Comparison of ENCODE assay signal across 20 cellular contexts in the genomic region with DNA sequence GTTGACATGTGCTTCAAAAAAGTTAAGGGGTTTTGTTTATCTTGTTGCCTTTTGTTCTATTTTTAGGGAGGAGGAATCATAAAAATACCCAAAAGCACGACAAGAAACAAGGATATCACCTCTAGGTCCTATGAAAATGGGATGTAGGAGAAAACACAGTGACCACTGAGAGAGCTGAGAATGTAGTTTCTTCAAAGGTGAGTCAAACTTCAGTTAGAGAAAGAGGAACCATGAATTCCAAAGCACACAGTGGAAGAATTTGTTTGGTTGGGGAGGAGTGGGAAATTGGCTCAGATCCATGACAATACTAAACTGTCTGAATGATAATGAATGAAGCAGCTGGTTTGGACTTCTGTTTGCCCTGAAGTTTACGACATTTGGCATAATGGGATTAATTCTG. TPM values are rescaled to one million over a fixed set of nuclear protein-coding genes. Genes with fewer than 3 reads are reported as not detected.
A peak's percentile ranks its signal among the peaks of the same experiment; 100 is the strongest.
DNase-seq lines count a peak whose midpoint lies in the region; ATAC-seq, FAIRE-seq and TF ChIP-seq lines count a peak whose summit lies in the region.
"Had no signal": no experiment of that assay in that cellular context is flagged by ENCODE, and none has a peak within 500 bp of the region (broad histone marks: within the 10 kb centered on the region; RNA-seq: fewer than 3 reads in every experiment).

No MANE protein-coding gene starts in this region.

- H4K5ac ChIP-seq in H1 (ENCODE audit: insufficient read length, low read depth, low read length), result no peak overlapping the region

- H3K14ac ChIP-seq in H1 (ENCODE audit: insufficient read length), result no peak overlapping the region

- TF ChIP-seq RAD21 in H1 (IDR thresholded peaks at IDR 0.05 in 1 of 2, conservative IDR thresholded peaks at IDR 0.05 in 1 of 2; ENCODE audit: low read depth in 2 of 2, low read length in 2 of 2), result no peak

- H2AFZ ChIP-seq in H1 (ENCODE audit: low read length), result peak overlapping the region; percentile 97

- H3K79me1 ChIP-seq in H1 (ENCODE audit: low read depth, low read length), result no peaks in the 10 kb centered on the region

- no peak overlapping the region for H4K8ac ChIP-seq in H1 (ENCODE audit: extremely low read depth, insufficient read depth, low read length)

- no peak overlapping the region for H2AK5ac ChIP-seq in H1 (ENCODE audit: low read depth, low read length)

- H2BK120ac ChIP-seq in H1 (replicated peaks; ENCODE audit: low read depth, low read length), result no peak overlapping the region

- intact Hi-C loops in transverse colon (cut with DNase I; ENCODE audit: low total_unique reads), result no loop called here

- H4K91ac ChIP-seq in H1 (replicated peaks; ENCODE audit: insufficient read length, low read length), result no peak overlapping the region

- TF ChIP-seq CTCF in H1 (IDR thresholded peaks at IDR 0.05; ENCODE audit: control extremely low read depth in 1 of 3, insufficient read depth in 1 of 3, low read depth in 1 of 3, low read length in 3 of 3), result no peak
- TF ChIP-seq CTCF in transverse colon (IDR thresholded peaks at IDR 0.05), result no peak

- no peak overlapping the region for H3K4me2 ChIP-seq in H1 (ENCODE audit: insufficient read depth in 1 of 2, low read depth in 2 of 2, low read length in 2 of 2)
- H3K4me2 ChIP-seq: A549 had no signal

- H3K56ac ChIP-seq in H1 (replicated peaks; ENCODE audit: insufficient read length, low read depth, low read length), result no peak overlapping the region

- no peak overlapping the region for H2BK15ac ChIP-seq in H1 (ENCODE audit: low read length)

- FAIRE-seq in H1 (lab: Jason Lieb, UNC), result peak; percentile 48
- FAIRE-seq in urothelium cell line (lab: Jason Lieb, UNC), result no peak
- no peak for FAIRE-seq in HTR-8/SVneo (lab: Jason Lieb, UNC)
- FAIRE-seq: A549 had no signal

- no peak for TF ChIP-seq POLR2A in H1 (IDR thresholded peaks at IDR 0.05; ENCODE audit: control extremely low read depth in 1 of 2, low read depth in 2 of 2, low read length in 2 of 2)
- no peak for TF ChIP-seq POLR2A in transverse colon (IDR thresholded peaks at IDR 0.05)

- TF ChIP-seq EP300 in H1 (IDR thresholded peaks at IDR 0.05; ENCODE audit: borderline replicate concordance in 1 of 2, low read depth in 2 of 2, low read length in 2 of 2), result no peak
- no peak for TF ChIP-seq EP300 in transverse colon (IDR thresholded peaks at IDR 0.05; ENCODE audit: low read depth)

- POLR2A ChIA-PET in H1 (lab: Charles Lee; ENCODE audit: partially characterized antibody), result interaction anchor here (2.0 kb wide), 1 partner anchor 19 kb away, joined by 4 read pairs; a partner anchor contains a TSS

- no peak overlapping the region for H3K9ac ChIP-seq in H1 (replicated peaks in 1 of 4; ENCODE audit: extremely low read depth in 1 of 4, low read depth in 3 of 4, low read length in 3 of 4)

- no peaks in the 10 kb centered on the region for H3K23me2 ChIP-seq in H1 (ENCODE audit: low read depth, low read length)

- no peak overlapping the region for H3K18ac ChIP-seq in H1 (ENCODE audit: extremely low read depth, low read length)

- no peak overlapping the region for H3K4ac ChIP-seq in H1 (replicated peaks; ENCODE audit: insufficient read length, low read depth, low read length)

- H3K4me3 ChIP-seq in H1 (ENCODE audit: extremely low read depth in 1 of 4, insufficient read depth in 2 of 4, low read depth in 3 of 4, low read length in 4 of 4), result no peak overlapping the region
- no peak overlapping the region for H3K4me3 ChIP-seq in transverse colon
- H3K4me3 ChIP-seq: A549 had no signal

- CTCF ChIA-PET in H1 (lab: Charles Lee; ENCODE audit: partially characterized antibody), result interaction anchor here (0.8 kb wide), 1 partner anchor 220 kb away, joined by 3 read pairs; no protein-coding TSS in a partner anchor

- H3K27ac ChIP-seq in H1 (ENCODE audit: low read depth, low read length) (no peak overlapping the region), transverse colon (no peak overlapping the region)
- H3K27ac ChIP-seq: A549, C4-2B had no signal

- peak; percentile 12 for DNase-seq in SKM-1 treated with dmso at 0.1 percent for 144 hours (lab: John Stamatoyannopoulos, UW; ENCODE audit: unreplicated experiment)
- DNase-seq in SKM-1 (lab: John Stamatoyannopoulos, UW; ENCODE audit: unreplicated experiment), result no peak
- peak; percentile 42 to 84 for DNase-seq in NCI-H524 (lab: John Stamatoyannopoulos, UW)
- no peak for DNase-seq in H1 (ENCODE audit: low read depth in 1 of 2, low spot score in 2 of 2)
- peak; percentile 12 for DNase-seq in urothelium cell line (ENCODE audit: low spot score)
- DNase-seq in transverse colon, result no peak
- DNase-seq in HTR-8/SVneo (ENCODE audit: insufficient read length, low spot score), result no peak
- DNase-seq: activated CD4-positive, CD25-positive, alpha-beta regulatory T cell; aorta; cortex of kidney; erythroblast; glutamatergic neuron; NCI-H1930; stimulated activated CD4-positive, alpha-beta T cell treated with anti-CD3 and anti-CD28 coated beads, Interleukin-12 subunit alpha, Interleukin-12 subunit beta, amount 100 ng/mL, for 4 hours; stimulated activated naive CD8-positive, alpha-beta T cell treated with anti-CD3 and anti-CD28 coated beads, Interleukin-15, Interleukin-2, amounts not matched to agents 100 U/mL and 50 U/mL, for 24 hours had no signal

- no peak overlapping the region for H2BK5ac ChIP-seq in H1 (ENCODE audit: low read depth, low read length)

- no peaks in the 10 kb centered on the region for H3K27me3 ChIP-seq in H1 (replicated peaks in 1 of 4; ENCODE audit: control insufficient read depth in 3 of 4, extremely low read depth in 1 of 4, insufficient read depth in 3 of 4, low read length in 3 of 4)
- no peaks in the 10 kb centered on the region for H3K27me3 ChIP-seq in transverse colon

- H3K36me3 ChIP-seq in H1 (ENCODE audit: control insufficient read depth in 2 of 4, insufficient read depth in 4 of 4, low read length in 3 of 4), result no peaks in the 10 kb centered on the region
- H3K36me3 ChIP-seq in transverse colon, result no peaks in the 10 kb centered on the region

- no peaks in the 10 kb centered on the region for H3K79me2 ChIP-seq in H1 (ENCODE audit: control insufficient read depth in 1 of 2, insufficient read depth in 2 of 2, low read length in 2 of 2)

- no peaks in the 10 kb centered on the region for H3K4me1 ChIP-seq in H1 (replicated peaks in 1 of 4; ENCODE audit: control insufficient read depth in 3 of 4, insufficient read depth in 4 of 4, low read length in 3 of 4)
- H3K4me1 ChIP-seq in transverse colon, result peaks cover 0 to 27% (median 3%) of the 10 kb centered on the region in 4 donors

- H3K23ac ChIP-seq in H1 (ENCODE audit: insufficient read length), result no peak overlapping the region

- no peak overlapping the region for H2BK20ac ChIP-seq in H1 (ENCODE audit: low read length)

- no peaks in the 10 kb centered on the region for H4K20me1 ChIP-seq in H1 (replicated peaks in 1 of 2; ENCODE audit: control insufficient read depth in 1 of 2, insufficient read depth in 2 of 2, low read length in 2 of 2)

- H3K9me3 ChIP-seq in H1 (ENCODE audit: insufficient read depth in 2 of 2, low read depth in 1 of 2, low read length in 1 of 2), result no peaks in the 10 kb centered on the region
- no peaks in the 10 kb centered on the region for H3K9me3 ChIP-seq in transverse colon
- H3K9me3 ChIP-seq: A549 had no signal

- in situ Hi-C loops in transverse colon (cut with MboI; ENCODE audit: low pct_ligation_motif_present in 1 of 4, low pct_unique_long_range_greater_than_20kb in 1 of 4, low sequenced_read_pairs in 3 of 4), result loop anchor here in 2 of 4 donors (25.0 kb wide), 2 partner anchors 163 to 462 kb away; a partner anchor contains a TSS

- no peak for ATAC-seq in HG02642 (IDR thresholded peaks at IDR 0.05; ENCODE audit: poor library complexity, unreplicated experiment)
- ATAC-seq: A549; natural killer cell treated with Interleukin-12 subunit alpha and Interleukin-12 subunit beta and Interleukin-15 and Interleukin-18, amount 100 ng/mL, for 72 hours; Panc1; stimulated activated naive CD8-positive, alpha-beta T cell treated with anti-CD3 and anti-CD28 coated beads, Interleukin-15, Interleukin-2, amounts not matched to agents 100 U/mL and 50 U/mL, for 24 hours had no signal

- no peak overlapping the region for H2BK12ac ChIP-seq in H1 (ENCODE audit: low read depth, low read length)

- WGBS in H1 (ENCODE audit: extremely low coverage in 1 of 2, insufficient coverage in 1 of 2, insufficient read length in 1 of 2, insufficient replicate concordance in 2 of 2, low coverage in 1 of 2, low lambda C conversion rate in 2 of 2, missing lambda C conversion rate in 1 of 2), 2 experiments, result 83% methylated on average over 2 of the region's 2 CpGs; no CpG with 5 or more reads in 1 of the 2 experiments
- 40 to 44% methylated on average over 1 to 2 of the region's 2 CpGs for WGBS in transverse colon (ENCODE audit: low coverage in 1 of 2), 2 donors

TF ChIP-seq in H1, 55 proteins besides CTCF, POLR2A, EP300 and RAD21 (continues in another document):
- TF ChIP-seq, protein P1, sequence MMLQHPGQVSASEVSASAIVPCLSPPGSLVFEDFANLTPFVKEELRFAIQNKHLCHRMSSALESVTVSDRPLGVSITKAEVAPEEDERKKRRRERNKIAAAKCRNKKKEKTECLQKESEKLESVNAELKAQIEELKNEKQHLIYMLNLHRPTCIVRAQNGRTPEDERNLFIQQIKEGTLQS (IDR thresholded peaks at IDR 0.05; ENCODE audit: insufficient read depth, low read depth, low read length), result no peak
- no peak for TF ChIP-seq CEBPB (IDR thresholded peaks at IDR 0.05; ENCODE audit: low read depth, low read length)

RNA-seq across cellular contexts. Expression of a gene that starts 19.1 kb away (rescaled TPM):
- total RNA-seq in H1 (2021; fragmentation: NEBNext Ultra II Directional; extraction: Animal tissue kit (Norgen Biotek cat#: 25700)), result 36.5 and 36.8 TPM in 2 replicates
- 5.7 and 8.0 TPM in 2 replicates for polyA plus RNA-seq in H1 (2011; rRNA removed)
- polyA plus RNA-seq in H1 (2011; cell fraction: cytosol; rRNA removed), result 9.6 TPM
- polyA plus RNA-seq in H1 (2011; cell fraction: nucleus; rRNA removed), result 20.9 TPM
- 10.5 to 15.9 TPM (median 13.5 TPM) in 4 replicates for polyA plus RNA-seq in H1 (2012, experiment 1 of 2)
- polyA plus RNA-seq in H1 (2012, experiment 2 of 2), result 0.49 TPM
- polyA plus RNA-seq in H1 (2013, experiment 1 of 2), result 10.3 TPM
- polyA plus RNA-seq in H1 (2013, experiment 2 of 2), result 9.1 TPM
- 63.8 and 77.1 TPM in 2 replicates for polyA minus RNA-seq in H1 (2011; rRNA and poly(A)+ RNA removed)
- polyA minus RNA-seq in H1 (2011; cell fraction: cytosol; rRNA and poly(A)+ RNA removed), result 36.2 TPM
- polyA minus RNA-seq in H1 (2011; cell fraction: nucleus; rRNA and poly(A)+ RNA removed), result 179 TPM
- 100 to 1,000 TPM; 477 to 645 (median 545) TPM for total RNA-seq in transverse colon

RNA-seq across cellular contexts. Expression of a gene that starts 31.7 kb away (rescaled TPM):
- 156 and 163 TPM in 2 replicates for total RNA-seq in H1 (2021; fragmentation: NEBNext Ultra II Directional; extraction: Animal tissue kit (Norgen Biotek cat#: 25700))
- polyA plus RNA-seq in H1 (2011; rRNA removed), result 54.7 and 79.9 TPM in 2 replicates
- polyA plus RNA-seq in H1 (2011; cell fraction: cytosol; rRNA removed), result 113 TPM
- 67.8 TPM for polyA plus RNA-seq in H1 (2011; cell fraction: nucleus; rRNA removed)
- polyA plus RNA-seq in H1 (2012, experiment 1 of 2), result 110 to 176 TPM (median 124 TPM) in 4 replicates
- polyA plus RNA-seq in H1 (2012, experiment 2 of 2), result 55.6 TPM
- polyA plus RNA-seq in H1 (2013, experiment 1 of 2), result 225 TPM
- polyA plus RNA-seq in H1 (2013, experiment 2 of 2), result 277 TPM
- polyA minus RNA-seq in H1 (2011; rRNA and poly(A)+ RNA removed), result 64.4 and 74.3 TPM in 2 replicates
- 60.3 TPM for polyA minus RNA-seq in H1 (2011; cell fraction: cytosol; rRNA and poly(A)+ RNA removed)
- 126 TPM for polyA minus RNA-seq in H1 (2011; cell fraction: nucleus; rRNA and poly(A)+ RNA removed)
- 100 to 1,000 TPM; 104 to 264 (median 115) TPM for total RNA-seq in transverse colon

Comparison
In these comparisons a context has a peak if more than half of its experiments do, and no peak if none do; other contexts are left out.
1. DNase-seq: peak in SKM-1 treated with dmso at 0.1 percent for 144 hours (single experiment), NCI-H524 (2 of 2) and urothelium cell line (single experiment); none in SKM-1 (single experiment), H1 (0 of 2), transverse colon (single experiment) and HTR-8/SVneo (single experiment).
2. RNA of a gene that starts 19.1 kb away (total RNA-seq): 477 to 645 TPM in transverse colon; 36.5 to 36.8 TPM in H1; every median in the first group is over 10 times any median in the second.